8 cellular contexts compared by ENCODE assay signal in genomic region chr1:156740307-156740678, GRCh38. TPM values are rescaled to one million over a fixed set of nuclear protein-coding genes. Genes with fewer than 3 reads are reported as not detected.
DNase-seq lines count a peak whose midpoint lies in the region; ATAC-seq, FAIRE-seq and TF ChIP-seq lines count a peak whose summit lies in the region.

No MANE protein-coding gene starts in this region.

- no peak for TF ChIP-seq CTCF in SU-DHL-6 (IDR thresholded peaks at IDR 0.05; ENCODE audit: insufficient read depth, low read length, poor library complexity, severe bottlenecking)
- no peak for TF ChIP-seq CTCF in foreskin fibroblast (IDR thresholded peaks at IDR 0.05; ENCODE audit: low read depth, low read length)

- H3K27ac ChIP-seq in SU-DHL-6 (ENCODE audit: low read depth, low read length): peak overlapping the region; percentile 72
- peak overlapping the region; percentile 57 to 60 for H3K27ac ChIP-seq in small intestine (ENCODE audit: low read depth in 1 of 2, low read length in 1 of 2)

- H3F3A ChIP-seq in SU-DHL-6 (ENCODE audit: insufficient read depth): peaks cover 31% of the 10 kb centered on the region

- peak overlapping the region; percentile 9 for H2AFZ ChIP-seq in SU-DHL-6 (ENCODE audit: low read depth, low read length, severe bottlenecking)

- DNase-seq in NOMO-1 treated with DMSO at 0.1 percent for 48 hours (lab: John Stamatoyannopoulos, UW; ENCODE audit: unreplicated experiment): peak; percentile 33
- DNase-seq in NOMO-1 treated with dmso at 0.1 percent for 144 hours (lab: John Stamatoyannopoulos, UW; ENCODE audit: unreplicated experiment): no peak
- DNase-seq in foreskin fibroblast: no peak
- DNase-seq in small intestine: no peak
- no peak for DNase-seq in CD1c-positive myeloid dendritic cell (ENCODE audit: extremely low spot score)

- H3K4me2 ChIP-seq in SU-DHL-6 (ENCODE audit: low read depth, low read length, poor library complexity, severe bottlenecking): peak overlapping the region; percentile 96

- no peak for ATAC-seq in GM21576 (IDR thresholded peaks at IDR 0.05; ENCODE audit: unreplicated experiment)
- ATAC-seq in HG03025 (IDR thresholded peaks at IDR 0.05; ENCODE audit: low FRiP score, unreplicated experiment): no peak

- H3K4me1 ChIP-seq in small intestine (ENCODE audit: control insufficient read depth in 2 of 2, insufficient read depth in 1 of 2, low read depth in 1 of 2, low read length in 1 of 2): peaks cover 0 to 3% of the 10 kb centered on the region in 2 donors

- no peaks in the 10 kb centered on the region for H3K36me3 ChIP-seq in SU-DHL-6 (ENCODE audit: low read length)
- peaks cover 16 to 26% of the 10 kb centered on the region in 2 donors for H3K36me3 ChIP-seq in small intestine (ENCODE audit: control insufficient read depth in 2 of 2, insufficient read depth in 2 of 2, low read length in 2 of 2)

- no peaks in the 10 kb centered on the region for H3K27me3 ChIP-seq in SU-DHL-6 (ENCODE audit: low read length)
- no peaks in the 10 kb centered on the region for H3K27me3 ChIP-seq in small intestine (ENCODE audit: control insufficient read depth in 2 of 2, insufficient read depth in 2 of 2, low read length in 2 of 2)

- no peak for FAIRE-seq in small intestine (lab: Jason Lieb, UNC)

- peaks cover 17% of the 10 kb centered on the region for H3K79me2 ChIP-seq in SU-DHL-6 (ENCODE audit: insufficient read depth, low read length)

- no peaks in the 10 kb centered on the region for H4K20me1 ChIP-seq in SU-DHL-6 (ENCODE audit: low read depth, low read length)

- peak overlapping the region; percentile 90 for H3K9ac ChIP-seq in SU-DHL-6 (ENCODE audit: low read length)

- no peaks in the 10 kb centered on the region for H3K9me2 ChIP-seq in SU-DHL-6 (replicated peaks; ENCODE audit: insufficient read depth, low read length)

- 6 to 17% (median 7%) methylated on average over 5 of the region's 5 CpGs for WGBS in small intestine, 3 donors

- H3K9me3 ChIP-seq in SU-DHL-6 (ENCODE audit: insufficient read depth, low read length) (no peaks in the 10 kb centered on the region), small intestine (ENCODE audit: control insufficient read depth, low read depth) (no peaks in the 10 kb centered on the region)

- H3K4me3 ChIP-seq in SU-DHL-6 (ENCODE audit: insufficient read depth, low read length, poor library complexity, severe bottlenecking) (peak overlapping the region; percentile 65), foreskin fibroblast (ENCODE audit: low read depth in 1 of 2, low read length in 2 of 2) (peak overlapping the region; percentile 88 to 95), small intestine (ENCODE audit: low read depth in 1 of 2, low read length in 2 of 2) (peak overlapping the region; percentile 31 to 60)

RNA-seq across cellular contexts. Expression of gene MRPL24, which starts 0.6 kb away (rescaled TPM):
- polyA plus RNA-seq in small intestine: 100 to 1,000 TPM in 1 of 3 donors, 10 to 100 TPM in 2; 57.7 to 102 (median 59.2) TPM

RNA-seq across cellular contexts. Expression of gene HDGF, which starts 11.2 kb away (rescaled TPM):
- 100 to 1,000 TPM; 273 to 308 (median 280) TPM for polyA plus RNA-seq in small intestine

RNA-seq across cellular contexts. Expression of gene ISG20L2, which starts 11.7 kb away (rescaled TPM):
- polyA plus RNA-seq in small intestine: 10 to 100 TPM; 12.5 to 16.6 (median 13.2) TPM

RNA-seq across cellular contexts. Expression of gene METTL25B, which starts 12.0 kb away (rescaled TPM):
- 10 to 100 TPM; 27.8 to 79.8 (median 41.1) TPM for polyA plus RNA-seq in small intestine

RNA-seq across cellular contexts. Expression of gene PRCC, which starts 27.0 kb away (rescaled TPM):
- polyA plus RNA-seq in small intestine: 10 to 100 TPM; 45.2 to 55.0 (median 50.5) TPM
